ENCODE assay signal across 8 cellular contexts in the genomic region with DNA sequence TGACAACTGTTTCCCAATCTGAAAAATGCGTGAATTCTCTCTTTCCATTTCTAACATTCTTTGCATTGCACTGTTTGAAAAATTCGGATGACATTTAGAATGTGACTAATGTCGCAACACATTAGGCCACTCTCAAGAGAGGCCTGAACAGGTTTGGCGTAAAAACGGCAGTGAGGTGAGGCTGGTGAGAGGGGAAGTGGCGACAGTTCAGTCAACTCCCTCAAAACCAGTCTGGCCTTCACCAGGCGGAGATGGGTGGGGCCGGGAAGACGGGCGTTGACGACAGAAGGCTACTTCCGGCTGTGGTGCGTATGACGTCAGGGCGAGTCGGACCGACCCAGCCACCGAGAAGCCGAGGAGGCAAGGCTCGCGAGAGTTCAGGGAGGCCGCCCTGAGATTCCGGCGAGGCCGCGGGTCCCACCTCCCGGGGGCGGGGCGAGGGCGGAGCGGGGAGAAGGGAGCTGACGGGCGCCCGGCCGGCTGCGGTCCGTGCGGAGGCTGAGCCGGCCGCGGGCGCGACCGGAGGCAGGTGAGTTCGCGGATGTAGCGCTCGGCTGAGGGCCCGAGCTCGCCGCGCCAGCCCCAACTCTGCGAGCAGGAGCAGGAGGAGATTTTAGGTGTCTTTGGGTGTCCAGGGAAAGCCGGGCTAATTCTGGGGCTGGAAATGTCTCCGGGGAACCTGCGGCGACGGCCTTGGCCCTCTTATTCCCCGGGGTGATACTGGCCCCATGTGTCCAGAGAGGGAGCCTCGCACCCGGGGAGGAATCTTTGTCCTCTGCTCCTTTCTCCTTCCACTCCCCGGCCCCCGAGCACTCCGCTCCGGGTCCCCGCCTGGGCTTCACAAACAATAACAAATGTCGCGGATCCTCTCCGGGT. TPM values are rescaled to one million over a fixed set of nuclear protein-coding genes. Genes with fewer than 3 reads are reported as not detected.
A peak's percentile ranks its signal among the peaks of the same experiment; 100 is the strongest.
DNase-seq lines count a peak whose midpoint lies in the region; ATAC-seq, FAIRE-seq and TF ChIP-seq lines count a peak whose summit lies in the region.

A gene (plus strand): TSS at position 483 of the 876 bp plus-strand sequence. CDS start 53,435 bp downstream, outside the sequence.

- peak within 1 kb of the TSS; percentile 87 for H2AFZ ChIP-seq in mammary epithelial cell (ENCODE audit: low read depth, low read length)

- H3K36me3 ChIP-seq in WERI-Rb-1, result no peaks in the 10 kb centered on the region
- H3K36me3 ChIP-seq in mammary epithelial cell (ENCODE audit: insufficient read depth, low read length), result no peaks in the 10 kb centered on the region
- no peaks in the 10 kb centered on the region for H3K36me3 ChIP-seq in iPS-20b (ENCODE audit: insufficient read depth, low read depth, low read length)
- no peaks in the 10 kb centered on the region for H3K36me3 ChIP-seq in small intestine (ENCODE audit: control insufficient read depth in 2 of 2, insufficient read depth in 2 of 2, low read length in 2 of 2)

- peak within 1 kb of the TSS; percentile 55 for H3K27ac ChIP-seq in WERI-Rb-1
- peak within 1 kb of the TSS; percentile 90 for H3K27ac ChIP-seq in mammary epithelial cell (ENCODE audit: insufficient read depth, low read depth, low read length)
- no peak within 1 kb of the TSS for H3K27ac ChIP-seq in iPS-20b (ENCODE audit: low read length)
- peak within 1 kb of the TSS; percentile 90 to 95 for H3K27ac ChIP-seq in small intestine (ENCODE audit: low read depth in 1 of 2, low read length in 1 of 2)

- in situ Hi-C loops in mammary epithelial cell (cut with MboI; ENCODE audit: low sequenced_read_pairs in 2 of 2), result no loop called here

- no TSS peak for BruUV-seq in mammary epithelial cell (replicated peaks; lab: Mats Ljungman, UMichigan)

- no peaks in the 10 kb centered on the region for H4K20me1 ChIP-seq in mammary epithelial cell (ENCODE audit: insufficient read depth, low read length)

- H3K27me3 ChIP-seq in WERI-Rb-1 (ENCODE audit: insufficient read depth, low read depth, severe bottlenecking) (no peaks in the 10 kb centered on the region), mammary epithelial cell (ENCODE audit: insufficient read depth, low read length) (no peaks in the 10 kb centered on the region), iPS-20b (ENCODE audit: insufficient read depth, low read length) (no peaks in the 10 kb centered on the region), small intestine (ENCODE audit: control insufficient read depth in 2 of 2, insufficient read depth in 2 of 2, low read length in 2 of 2) (no peaks in the 10 kb centered on the region)

- DNase-seq in AG04449 (ENCODE audit: low read depth, low spot score), result peak; percentile 57
- peak; percentile 98 for DNase-seq in NCI-H2171 (lab: John Stamatoyannopoulos, UW)
- peak; percentile 96 for DNase-seq in WERI-Rb-1
- peak; percentile 91 for DNase-seq in mammary epithelial cell
- peak; percentile 97 for DNase-seq in small intestine

- H3K4me1 ChIP-seq in mammary epithelial cell (ENCODE audit: insufficient read depth, low read length), result peaks cover 20% of the 10 kb centered on the region
- H3K4me1 ChIP-seq in iPS-20b (ENCODE audit: insufficient read depth, low read length), result peaks cover 10% of the 10 kb centered on the region; the same call in 1 of the 2 replicates
- H3K4me1 ChIP-seq in small intestine (ENCODE audit: control insufficient read depth in 2 of 2, insufficient read depth in 1 of 2, low read depth in 1 of 2, low read length in 1 of 2), result peaks cover 0 to 2% of the 10 kb centered on the region in 2 donors

- intact Hi-C loops in mammary epithelial cell (cut with micrococcal nuclease), result loop anchor here (1.0 to 5.0 kb wide), 4 partner anchors 67 to 229 kb away; a partner anchor contains a TSS

- H3K9me3 ChIP-seq in WERI-Rb-1 (ENCODE audit: severe bottlenecking) (no peaks in the 10 kb centered on the region), mammary epithelial cell (replicated peaks; ENCODE audit: insufficient read depth, low read length) (no peaks in the 10 kb centered on the region), iPS-20b (ENCODE audit: insufficient read depth, low read depth, low read length) (0 out of 2 replicates have a peak, but pooled peaks cover 3% of the 10 kb centered on the region), small intestine (ENCODE audit: control insufficient read depth, low read depth) (no peaks in the 10 kb centered on the region)

- H3K79me2 ChIP-seq in mammary epithelial cell (ENCODE audit: insufficient read depth, low read length), result peaks cover 45% of the 10 kb centered on the region

- dilution Hi-C loops in mammary epithelial cell (cut with HindIII; ENCODE audit: low sequenced_read_pairs), result no loop called here

- H3K4me3 ChIP-seq in AG04449 (ENCODE audit: low read depth, low read length) (peak within 1 kb of the TSS; percentile 79), WERI-Rb-1 (ENCODE audit: low read depth, low read length) (peak within 1 kb of the TSS; percentile 75), mammary epithelial cell (replicated peaks in 1 of 3; ENCODE audit: insufficient read depth in 1 of 3, low read depth in 2 of 3, low read length in 3 of 3) (peak within 1 kb of the TSS; percentile 81 to 99 (median 86)), iPS-20b (ENCODE audit: low read length) (peak within 1 kb of the TSS; percentile 92), small intestine (ENCODE audit: low read depth in 1 of 2, low read length in 2 of 2) (peak within 1 kb of the TSS; percentile 83 to 93)

- 5% methylated on average over 32 of the region's 69 CpGs for WGBS in mammary epithelial cell (ENCODE audit: low coverage, missing lambda C conversion rate)
- 5 to 6% (median 5%) methylated on average over 59 to 69 of the region's 69 CpGs for WGBS in small intestine, 3 donors

- POLR2A ChIA-PET in AG04449 (lab: Yijun Ruan, JAX), result interaction anchor here (1.0 to 1.1 kb wide), 3 partner anchors 13 to 64 kb away, joined by 4 to 6 read pairs (median 5); no protein-coding TSS in a partner anchor

- CTCF ChIA-PET in AG04449 (lab: Yijun Ruan, JAX) (interaction anchor here (1.0 to 3.6 kb wide), 6 partner anchors 10 to 228 kb away, joined by 3 to 20 read pairs (median 4); no protein-coding TSS in a partner anchor), mammary epithelial cell (lab: Charles Lee; ENCODE audit: low non-redundant PET) (interaction anchor here (0.6 kb wide), 2 partner anchors 157 to 228 kb away, joined by 4 to 5 read pairs; no protein-coding TSS in a partner anchor)

- H3K9ac ChIP-seq in mammary epithelial cell (ENCODE audit: insufficient read depth, low read length) (peak within 1 kb of the TSS; percentile 96), iPS-20b (ENCODE audit: low read depth, low read length) (peak within 1 kb of the TSS; percentile 87)

- TF ChIP-seq CTCF in AG04449 (IDR thresholded peaks at IDR 0.05; ENCODE audit: insufficient read depth, low read length, missing control alignments) (peak; percentile 44), WERI-Rb-1 (IDR thresholded peaks at IDR 0.05; ENCODE audit: low read depth, low read length) (no peak), mammary epithelial cell (conservative IDR thresholded peaks at IDR 0.05 in 1 of 2, IDR thresholded peaks at IDR 0.05 in 1 of 2; ENCODE audit: extremely low read depth in 1 of 2, insufficient read depth in 1 of 2, low read depth in 1 of 2, low read length in 2 of 2) (peak; percentile 7 to 52)

- H3K4me2 ChIP-seq in mammary epithelial cell (ENCODE audit: insufficient read depth, low read depth, low read length), result peak within 1 kb of the TSS; percentile 94

- ATAC-seq in GM18867 (IDR thresholded peaks at IDR 0.05; ENCODE audit: unreplicated experiment), result peak; percentile 94
- ATAC-seq in HG03103 (IDR thresholded peaks at IDR 0.05; ENCODE audit: low read depth, unreplicated experiment), result peak; percentile 78

- no peak for FAIRE-seq in small intestine (lab: Jason Lieb, UNC)

RNA-seq across cellular contexts. Expression of the gene that starts here (rescaled TPM):
- 10 to 100 TPM; 30.9 to 33.2 TPM for total RNA-seq in mammary epithelial cell
- polyA plus RNA-seq in mammary epithelial cell, result 5.3 TPM
- polyA minus RNA-seq in mammary epithelial cell, result 9.0 TPM
- 10 to 100 TPM in 1 of 3 donors, 1 to 10 TPM in 2; 5.8 to 14.9 (median 6.2) TPM for polyA plus RNA-seq in small intestine
